In the genomic region with DNA sequence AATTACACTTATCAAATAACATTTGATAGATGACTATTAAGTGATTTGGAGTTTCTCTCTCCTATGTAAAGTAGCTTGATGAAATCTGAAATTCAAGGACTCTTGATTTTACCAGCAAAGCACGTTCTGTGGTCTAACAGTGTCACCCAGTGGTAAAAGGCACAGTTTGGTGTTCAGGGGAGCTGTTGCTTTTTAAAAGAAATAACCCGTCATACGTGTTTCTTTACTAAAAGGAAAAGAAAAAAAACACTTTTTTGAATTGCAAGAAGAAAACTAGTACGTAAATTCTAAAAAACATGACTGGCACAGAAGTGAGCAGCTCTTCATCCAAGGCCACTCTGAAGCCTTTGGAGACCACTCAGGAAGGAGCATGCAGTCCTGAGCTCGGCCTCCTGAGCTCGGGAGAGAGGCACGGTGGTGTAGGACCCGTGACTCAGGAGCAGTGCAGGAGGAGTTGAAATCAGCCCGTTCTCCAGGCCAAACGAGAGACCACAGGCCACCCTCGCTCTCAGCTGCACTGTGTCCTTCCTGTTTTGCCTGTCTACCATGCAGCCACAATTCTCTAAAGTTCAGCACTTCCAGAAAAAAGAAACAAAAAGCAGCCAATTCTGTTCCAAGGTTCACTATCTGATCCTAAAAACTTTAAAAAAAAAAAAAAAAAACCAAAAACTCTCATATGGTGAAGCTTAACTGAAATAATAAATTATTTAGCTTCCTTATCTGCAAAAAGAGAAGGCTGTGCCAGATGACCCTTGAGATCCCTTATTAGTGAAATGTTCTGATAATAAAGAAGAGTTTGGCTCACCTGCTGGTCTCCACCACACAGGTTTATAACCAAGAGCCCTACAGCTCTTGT, we compare ENCODE assay signal across 8 cellular contexts.
DNase-seq lines count a peak whose midpoint lies in the region; ATAC-seq and TF ChIP-seq lines count a peak whose summit lies in the region.

No MANE protein-coding gene starts in this region.

- H2AFZ ChIP-seq in smooth muscle cell (ENCODE audit: low read depth), result no peak overlapping the region

- H3F3A ChIP-seq in smooth muscle cell (ENCODE audit: low read depth), result peaks cover 9% of the 10 kb centered on the region

- H3K4me2 ChIP-seq in smooth muscle cell, result no peak overlapping the region

- WGBS in smooth muscle cell (ENCODE audit: low lambda C conversion rate), result 81% methylated on average over 11 of the region's 11 CpGs

- H3K4me3 ChIP-seq in smooth muscle cell, result no peak overlapping the region

- H3K79me2 ChIP-seq in smooth muscle cell (ENCODE audit: low read depth), result no peaks in the 10 kb centered on the region

- H3K27me3 ChIP-seq in foreskin keratinocyte (no peaks in the 10 kb centered on the region), smooth muscle cell (ENCODE audit: low read depth) (no peaks in the 10 kb centered on the region)

- H3K9me3 ChIP-seq in smooth muscle cell (replicated peaks; ENCODE audit: low read depth), result no peaks in the 10 kb centered on the region

- peaks cover 13% of the 10 kb centered on the region for H3K4me1 ChIP-seq in foreskin keratinocyte
- peaks cover 6% of the 10 kb centered on the region for H3K4me1 ChIP-seq in smooth muscle cell (ENCODE audit: low read depth)

- TF ChIP-seq CTCF in foreskin keratinocyte (conservative IDR thresholded peaks at IDR 0.05) (peak; percentile 27), smooth muscle cell (IDR thresholded peaks at IDR 0.05; ENCODE audit: borderline replicate concordance, insufficient read depth, poor library complexity, severe bottlenecking) (peak; percentile 26)

- H3K27ac ChIP-seq in foreskin keratinocyte (no peak overlapping the region), smooth muscle cell (ENCODE audit: low read depth) (no peak overlapping the region)

- DNase-seq in stimulated activated CD4-positive, alpha-beta T cell treated with anti-CD3 and anti-CD28 coated beads, Interleukin-15, amount 100 ng/mL, for 24 hours, result peak; percentile 48
- DNase-seq in stimulated activated CD4-positive, alpha-beta T cell treated with anti-CD3 and anti-CD28 coated beads, Interleukin-4, amount 100 ng/mL, for 1 hour, result no peak
- DNase-seq in UCSD-AML1 (lab: John Stamatoyannopoulos, UW; ENCODE audit: unreplicated experiment), result peak; percentile 52
- DNase-seq in foreskin keratinocyte, result no peak
- no peak for DNase-seq in smooth muscle cell (lab: John Stamatoyannopoulos, UW; ENCODE audit: unreplicated experiment)
- DNase-seq in HUDEP-2 (lab: John Stamatoyannopoulos, UW; ENCODE audit: unreplicated experiment in 76 of 76), result no peak
- DNase-seq in NCI-H1694 treated with DMSO at 0.1 percent for 48 hours (lab: John Stamatoyannopoulos, UW), result no peak

- H3K36me3 ChIP-seq in smooth muscle cell (ENCODE audit: low read depth), result no peaks in the 10 kb centered on the region

- H3K9ac ChIP-seq in smooth muscle cell (ENCODE audit: low read depth), result no peak overlapping the region

- ATAC-seq in foreskin keratinocyte, result no peak
- no peak for ATAC-seq in HG02981 (IDR thresholded peaks at IDR 0.05; ENCODE audit: unreplicated experiment)

- H4K20me1 ChIP-seq in smooth muscle cell (ENCODE audit: low read depth), result peaks cover 23% of the 10 kb centered on the region

Comparison
In these comparisons a context has a peak if more than half of its experiments do, and no peak if none do; other contexts are left out.
1. DNase-seq: peak in stimulated activated CD4-positive, alpha-beta T cell treated with anti-CD3 and anti-CD28 coated beads, Interleukin-15, amount 100 ng/mL, for 24 hours (single experiment) and UCSD-AML1 (single experiment); none in stimulated activated CD4-positive, alpha-beta T cell treated with anti-CD3 and anti-CD28 coated beads, Interleukin-4, amount 100 ng/mL, for 1 hour (single experiment), foreskin keratinocyte (0 of 2), smooth muscle cell (single experiment), HUDEP-2 (0 of 76) and NCI-H1694 treated with DMSO at 0.1 percent for 48 hours (single experiment).